ENCODE assay signal across 26 cellular contexts in genomic region chr16:71734511-71734910, GRCh38. TPM values are rescaled to one million over a fixed set of nuclear protein-coding genes. Genes with fewer than 3 reads are reported as not detected.
A peak's percentile ranks its signal among the peaks of the same experiment; 100 is the strongest.
DNase-seq lines count a peak whose midpoint lies in the region; FAIRE-seq and TF ChIP-seq lines count a peak whose summit lies in the region.
"Had no signal": no experiment of that assay in that cellular context is flagged by ENCODE, and none has a peak within 500 bp of the region (broad histone marks: within the 10 kb centered on the region; RNA-seq: fewer than 3 reads in every experiment).

No MANE protein-coding gene starts in this region.

- TF ChIP-seq CTCF in endodermal cell (conservative IDR thresholded peaks at IDR 0.05) (no peak), nephron progenitor cell (IDR thresholded peaks at IDR 0.05) (no peak)

- peaks cover 84% of the 10 kb centered on the region for H3K36me3 ChIP-seq in endodermal cell (ENCODE audit: control insufficient read depth, insufficient read depth, low read length)

- H3K4me3 Mint-ChIP-seq in endodermal cell (no peak overlapping the region), nephron progenitor cell (no peak overlapping the region)
- H3K4me3 Mint-ChIP-seq: CD4-positive, alpha-beta memory T cell; H9; HFFc6 had no signal

- no peaks in the 10 kb centered on the region for H3K4me1 ChIP-seq in endodermal cell (ENCODE audit: control insufficient read depth, insufficient read depth, low read length)

- H3K9me3 ChIP-seq in endodermal cell (ENCODE audit: control insufficient read depth, low read length), result no peaks in the 10 kb centered on the region
- H3K9me3 ChIP-seq: BLaER1 treated with 17β-estradiol and CSF1 and Interleukin-3, amounts not matched to agents 10 nM and 100 nM; MG63; SK-N-SH had no signal

- no peak overlapping the region for H3K4me3 ChIP-seq in endodermal cell (ENCODE audit: low read length)
- H3K4me3 ChIP-seq: BLaER1 treated with 17β-estradiol and CSF1 and Interleukin-3, amounts not matched to agents 10 nM and 100 nM; GM23248; MG63 had no signal

- 86 to 92% methylated on average over 5 of the region's 5 CpGs for WGBS in endodermal cell (ENCODE audit: insufficient coverage in 1 of 2, insufficient read length in 1 of 2), 2 experiments

- no peaks in the 10 kb centered on the region for H3K27me3 Mint-ChIP-seq in endodermal cell (ENCODE audit: insufficient read depth)
- no peaks in the 10 kb centered on the region for H3K27me3 Mint-ChIP-seq in nephron progenitor cell (ENCODE audit: low read depth, poor library complexity)
- H3K27me3 Mint-ChIP-seq: CD4-positive, alpha-beta memory T cell had no signal

- H3K27me3 ChIP-seq in endodermal cell (ENCODE audit: control insufficient read depth, insufficient read depth, low read length, poor library complexity, severe bottlenecking), result no peaks in the 10 kb centered on the region
- H3K27me3 ChIP-seq: BLaER1 treated with 17β-estradiol and CSF1 and Interleukin-3, amounts not matched to agents 10 nM and 100 nM; MG63 had no signal

- DNase-seq in HuH-7 (ENCODE audit: low spot score) (peak; percentile 35), endodermal cell (no peak), nephron progenitor cell (no peak), HT-29 (ENCODE audit: low spot score) (no peak), NCI-H2081 treated with DMSO at 0.1 percent for 48 hours (lab: John Stamatoyannopoulos, UW) (no peak), urothelium cell line (ENCODE audit: low spot score) (no peak), SW480 (ENCODE audit: low spot score) (no peak)
- DNase-seq: CD4-positive, alpha-beta memory T cell; DMS153; GM23248; H9; HFFc6; MG63; NCI-H1417 treated with DMSO at 0.1 percent for 48 hours; NCI-H187 treated with DMSO at 0.1 percent for 48 hours; NCI-H226; NCI-H510A treated with DMSO at 0.1 percent for 48 hours; NCI-H748 treated with DMSO at 0.1 percent for 48 hours; NK-92 treated with Interleukin-12 subunit alpha and Interleukin-12 subunit beta, amount 100 ng/mL, for 24 hours; SIG-M5; SK-N-SH had no signal

- no peaks in the 10 kb centered on the region for H3K9me3 Mint-ChIP-seq in endodermal cell
- H3K9me3 Mint-ChIP-seq in nephron progenitor cell, result no peaks in the 10 kb centered on the region
- H3K9me3 Mint-ChIP-seq: CD4-positive, alpha-beta memory T cell; H9; HFFc6 had no signal

- no peak for FAIRE-seq in urothelium cell line (lab: Jason Lieb, UNC)
- FAIRE-seq: G401.6, GM12892 had no signal

- H3K4me1 Mint-ChIP-seq in endodermal cell, result peaks cover 6% of the 10 kb centered on the region
- H3K4me1 Mint-ChIP-seq in nephron progenitor cell, result peaks cover 35% of the 10 kb centered on the region
- H3K4me1 Mint-ChIP-seq: CD4-positive, alpha-beta memory T cell had no signal

- peak overlapping the region; percentile 83 for H3K27ac ChIP-seq in endodermal cell (ENCODE audit: low read depth, low read length)
- H3K27ac ChIP-seq in temporal lobe (ENCODE audit: low read depth, low read length), result peak overlapping the region; percentile 14
- H3K27ac ChIP-seq: BLaER1 treated with 17β-estradiol and CSF1 and Interleukin-3, amounts not matched to agents 10 nM and 100 nM; GM23248; HL-60 had no signal

- no peak overlapping the region for H3K9ac ChIP-seq in endodermal cell (ENCODE audit: extremely low read depth, low read length, poor library complexity, severe bottlenecking)
- H3K9ac ChIP-seq: BLaER1 treated with 17β-estradiol and CSF1 and Interleukin-3, amounts not matched to agents 10 nM and 100 nM; GM23248; SK-N-SH had no signal

- H3K27ac Mint-ChIP-seq in endodermal cell (no peak overlapping the region), nephron progenitor cell (peak overlapping the region; percentile 6)
- H3K27ac Mint-ChIP-seq: HFFc6 had no signal

- peaks cover 77% of the 10 kb centered on the region for H3K36me3 Mint-ChIP-seq in endodermal cell (ENCODE audit: low read depth)
- H3K36me3 Mint-ChIP-seq in nephron progenitor cell (ENCODE audit: low read depth), result peaks cover 78% of the 10 kb centered on the region

RNA-seq across cellular contexts. Expression of gene PHLPP2, which starts 10.0 kb away (rescaled TPM):
- total RNA-seq in endodermal cell, result 10 to 100 TPM; 12.4 to 12.8 TPM
- polyA plus RNA-seq in endodermal cell (2013, experiment 1 of 2), result 8.3 TPM
- polyA plus RNA-seq in endodermal cell (2013, experiment 2 of 2), result 7.9 TPM
- 17.7 TPM for total RNA-seq in temporal lobe
- total RNA-seq in HT-29 (2014; rRNA removed; shearing (Covaris generic)), result 8.6 and 10.9 TPM in 2 replicates
